Comparison of ENCODE assay signal across 22 cellular contexts in genomic region chr11:130344846-130345245, GRCh38.
"Had no signal": no experiment of that assay in that cellular context is flagged by ENCODE, and none has a peak within 500 bp of the region (broad histone marks: within the 10 kb centered on the region; RNA-seq: fewer than 3 reads in every experiment).

No MANE protein-coding gene starts in this region.

- H3K27ac ChIP-seq: HL-60 had no signal

- ATAC-seq: SK-N-SH treated with all-trans-retinoic acid at 6 μM for 48 hours had no signal

- DNase-seq: KBM-7, MV-4-11, NCI-H1048, NCI-H1105, NCI-H1417 treated with DMSO at 0.1 percent for 48 hours, NCI-H146, NCI-H1694 treated with DMSO at 0.1 percent for 48 hours, NCI-H1930, NCI-H2081 treated with DMSO at 0.1 percent for 48 hours, NCI-H2171, NCI-H226, NCI-H446, NCI-H510A, NCI-H524 treated with DMSO at 0.1 percent for 48 hours, NCI-H69, NCI-H774, Right ventricle myocardium superior, RPMI8226, SIG-M5 had no signal

- H3K27ac Mint-ChIP-seq: IgD-negative memory B cell had no signal

- H3K27me3 Mint-ChIP-seq: IgD-negative memory B cell had no signal

- H3K4me3 Mint-ChIP-seq: IgD-negative memory B cell had no signal
